In genomic region chr21:42590431-42591131, GRCh38 we compare ENCODE assay signal across 19 cellular contexts.
A peak's percentile ranks its signal among the peaks of the same experiment; 100 is the strongest.
DNase-seq lines count a peak whose midpoint lies in the region; ATAC-seq and TF ChIP-seq lines count a peak whose summit lies in the region.
"Had no signal": no experiment of that assay in that cellular context is flagged by ENCODE, and none has a peak within 500 bp of the region (broad histone marks: within the 10 kb centered on the region; RNA-seq: fewer than 3 reads in every experiment).

No MANE protein-coding gene starts in this region.

- peak overlapping the region; percentile 51 for H3K4me2 ChIP-seq in DOHH2 (ENCODE audit: low read length)

- H3K36me3 ChIP-seq in BE2C (no peaks in the 10 kb centered on the region), DOHH2 (ENCODE audit: control insufficient read depth, low read length) (no peaks in the 10 kb centered on the region)
- no peaks in the 10 kb centered on the region for H3K36me3 ChIP-seq in effector memory CD4-positive, alpha-beta T cell (ENCODE audit: control insufficient read depth, insufficient read depth, low read length)
- H3K36me3 ChIP-seq: MG63, suprapubic skin had no signal

- H3K79me2 ChIP-seq in DOHH2 (ENCODE audit: control insufficient read depth, low read length), result no peaks in the 10 kb centered on the region

- H3K4me3 ChIP-seq in BE2C (ENCODE audit: low read depth, low read length), result no peak overlapping the region
- H3K4me3 ChIP-seq in DOHH2 (ENCODE audit: low read length), result peak overlapping the region; percentile 29
- no peak overlapping the region for H3K4me3 ChIP-seq in effector memory CD4-positive, alpha-beta T cell (ENCODE audit: insufficient read depth, low read depth, low read length, poor library complexity, severe bottlenecking)
- H3K4me3 ChIP-seq: MG63, suprapubic skin had no signal

- H3K4me1 ChIP-seq in BE2C (no peaks in the 10 kb centered on the region), DOHH2 (ENCODE audit: control insufficient read depth, low read length) (peaks cover 27% of the 10 kb centered on the region)
- H3K4me1 ChIP-seq in effector memory CD4-positive, alpha-beta T cell (ENCODE audit: control insufficient read depth, insufficient read depth, low read length, poor library complexity, severe bottlenecking), result peaks cover 5% of the 10 kb centered on the region

- H4K20me1 ChIP-seq in DOHH2 (ENCODE audit: control insufficient read depth, insufficient read depth, low read depth, low read length), result no peaks in the 10 kb centered on the region

- no peak overlapping the region for H3K27ac ChIP-seq in DOHH2 (ENCODE audit: low read depth, low read length)
- no peak overlapping the region for H3K27ac ChIP-seq in effector memory CD4-positive, alpha-beta T cell (ENCODE audit: insufficient read depth, low read length, poor library complexity, severe bottlenecking)
- H3K27ac ChIP-seq: suprapubic skin had no signal

- no peaks in the 10 kb centered on the region for H3K9me3 ChIP-seq in BE2C
- H3K9me3 ChIP-seq in DOHH2 (ENCODE audit: control insufficient read depth, insufficient read depth, low read length), result no peaks in the 10 kb centered on the region
- H3K9me3 ChIP-seq in effector memory CD4-positive, alpha-beta T cell (ENCODE audit: control insufficient read depth, low read length), result no peaks in the 10 kb centered on the region
- H3K9me3 ChIP-seq: MG63, suprapubic skin had no signal

- TF ChIP-seq CTCF in BE2C (IDR thresholded peaks at IDR 0.05; ENCODE audit: low read depth, low read length) (no peak), DOHH2 (IDR thresholded peaks at IDR 0.05; ENCODE audit: low read depth, low read length, poor library complexity, severe bottlenecking) (no peak)

- H3F3A ChIP-seq in DOHH2 (ENCODE audit: control insufficient read depth, insufficient read depth), result no peaks in the 10 kb centered on the region

- H3K27me3 ChIP-seq in BE2C (no peaks in the 10 kb centered on the region), DOHH2 (ENCODE audit: control insufficient read depth, low read length) (peaks cover 6% of the 10 kb centered on the region; the same call in 1 of the 2 replicates)
- H3K27me3 ChIP-seq in effector memory CD4-positive, alpha-beta T cell (replicated peaks; ENCODE audit: control insufficient read depth, insufficient read depth, low read length, poor library complexity, severe bottlenecking), result no peaks in the 10 kb centered on the region
- H3K27me3 ChIP-seq: MG63 had no signal

- DNase-seq in BE2C, result peak; percentile 36
- peak; percentile 50 for DNase-seq in UCSD-AML1 (lab: John Stamatoyannopoulos, UW; ENCODE audit: unreplicated experiment)
- DNase-seq in left kidney (ENCODE audit: low read depth, low spot score), result peak; percentile 64
- DNase-seq in effector memory CD4-positive, alpha-beta T cell, result no peak
- DNase-seq: amniotic stem cell; DMS53; effector memory CD8-positive, alpha-beta T cell; GOT3; left cardiac atrium; MG63; natural killer cell; NCI-H1694 treated with DMSO at 0.1 percent for 48 hours; NCI-H446 treated with DMSO at 0.1 percent for 48 hours; SIG-M5 had no signal

- ATAC-seq in HG03135 (IDR thresholded peaks at IDR 0.05; ENCODE audit: unreplicated experiment) (no peak), HG03097 (IDR thresholded peaks at IDR 0.05; ENCODE audit: low FRiP score, unreplicated experiment) (no peak), GM21717 (IDR thresholded peaks at IDR 0.05; ENCODE audit: unreplicated experiment) (no peak)
- ATAC-seq: effector memory CD8-positive, alpha-beta T cell; left cardiac atrium had no signal

- no peaks in the 10 kb centered on the region for H3K9me2 ChIP-seq in DOHH2 (replicated peaks; ENCODE audit: control insufficient read depth, low read length)

Comparison
In these comparisons a context has a peak if more than half of its experiments do, and no peak if none do; other contexts are left out.
1. DNase-seq: peak in BE2C (single experiment), UCSD-AML1 (single experiment) and left kidney (single experiment); none in effector memory CD4-positive, alpha-beta T cell (0 of 3).